16 cellular contexts compared by ENCODE assay signal in the genomic region with DNA sequence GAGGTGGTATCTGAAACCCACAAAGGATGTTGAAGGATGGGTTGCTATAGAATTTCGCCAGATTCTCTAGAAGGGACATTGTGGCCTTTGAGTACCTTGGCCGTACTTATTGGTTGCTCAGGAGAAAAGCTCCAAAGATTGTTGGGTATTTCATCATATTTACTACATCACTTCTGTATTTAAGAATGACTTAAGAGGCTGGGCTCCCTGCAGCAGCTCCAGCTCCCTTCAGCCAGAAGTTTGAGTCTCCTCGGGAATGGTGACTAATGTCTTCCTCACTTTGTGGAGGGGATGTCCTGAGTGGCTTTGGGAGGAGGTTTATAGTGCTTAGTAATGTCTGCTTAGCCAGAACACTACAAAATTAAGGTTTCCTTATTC. TPM values are rescaled to one million over a fixed set of nuclear protein-coding genes. Genes with fewer than 3 reads are reported as not detected.
DNase-seq lines count a peak whose midpoint lies in the region; ATAC-seq and TF ChIP-seq lines count a peak whose summit lies in the region.
"Had no signal": no experiment of that assay in that cellular context is flagged by ENCODE, and none has a peak within 500 bp of the region (broad histone marks: within the 10 kb centered on the region; RNA-seq: fewer than 3 reads in every experiment).

No MANE protein-coding gene starts in this region.

- WGBS in SK-N-SH (ENCODE audit: low lambda C conversion rate): 54% methylated on average over 3 of the region's 3 CpGs

- no peaks in the 10 kb centered on the region for H3K79me2 ChIP-seq in SK-N-SH (ENCODE audit: insufficient read depth)

- H3K4me1 ChIP-seq in SK-N-SH (ENCODE audit: control insufficient read depth in 1 of 2, insufficient read depth in 2 of 2, low read depth in 1 of 2, low read length in 1 of 2): no peaks in the 10 kb centered on the region
- H3K4me1 ChIP-seq: testis had no signal

- H3K36me3 ChIP-seq in SK-N-SH (replicated peaks in 1 of 2; ENCODE audit: control insufficient read depth in 1 of 2, insufficient read depth in 2 of 2, low read length in 1 of 2): peaks cover 11 to 66% of the 10 kb centered on the region in 2 experiments

- no peaks in the 10 kb centered on the region for H3K36me3 Mint-ChIP-seq in CD4-positive, alpha-beta T cell (ENCODE audit: low read depth)
- H3K36me3 Mint-ChIP-seq: naive B cell had no signal

- no peaks in the 10 kb centered on the region for H3K4me1 Mint-ChIP-seq in CD4-positive, alpha-beta T cell (ENCODE audit: low read depth)
- H3K4me1 Mint-ChIP-seq: naive B cell had no signal

- TF ChIP-seq CTCF in SK-N-SH (IDR thresholded peaks at IDR 0.05): no peak
- no peak for TF ChIP-seq CTCF in CD4-positive, alpha-beta T cell (IDR thresholded peaks at IDR 0.05)

- H3F3A ChIP-seq in SK-N-SH (replicated peaks; ENCODE audit: insufficient read depth): peaks cover 3% of the 10 kb centered on the region

- CTCF ChIA-PET in SK-N-SH (lab: Yijun Ruan, JAX): interaction anchor here (1.0 kb wide), 1 partner anchor 194 kb away, joined by 4 read pairs; no protein-coding TSS in a partner anchor
- CTCF ChIA-PET in CD4-positive, alpha-beta T cell (lab: Charles Lee): no interaction called here

- DNase-seq in EL (peak; percentile 86), SK-N-SH (no peak), fibroblast of peridontal ligament (ENCODE audit: extremely low read depth) (peak; percentile 86), pulmonary artery endothelial cell (ENCODE audit: low read depth, low spot score) (peak; percentile 22), mesenteric fat pad (ENCODE audit: low spot score) (no peak), NCI-H2107 (lab: John Stamatoyannopoulos, UW) (no peak), posterior cingulate gyrus (no peak)
- no peak for DNase-seq in CD4-positive, alpha-beta T cell
- DNase-seq: activated CD4-positive, alpha-beta T cell treated with anti-CD3 and anti-CD28 coated beads, Interleukin-2, amount 50 U/mL, for 1 hour; activated naive CD8-positive, alpha-beta T cell treated with anti-CD3 and anti-CD28 coated beads, Interleukin-2, amount 10 ng/mL, durations not matched to agents 7 days and 5 days; DMS 273 treated with DMSO at 0.1 percent for 48 hours; foreskin melanocyte; naive B cell; NCI-H187 treated with DMSO at 0.1 percent for 48 hours; stimulated activated CD4-positive, alpha-beta T cell treated with anti-CD3 and anti-CD28 coated beads, Interleukin-1b, Interleukin-23, amount 100 ng/mL, for 48 hours; testis had no signal

- no peak for TF ChIP-seq EP300 in SK-N-SH (IDR thresholded peaks at IDR 0.05; ENCODE audit: borderline replicate concordance in 1 of 2, low read depth in 1 of 2, low read length in 1 of 2)

- H3K4me2 ChIP-seq in SK-N-SH: no peak overlapping the region

- intact Hi-C loops in CD4-positive, alpha-beta T cell (cut with DNase I, micrococcal nuclease): no loop called here
- intact Hi-C loops in posterior cingulate gyrus (cut with DNase I): no loop called here

- H4K20me1 ChIP-seq in SK-N-SH (ENCODE audit: insufficient read depth): no peaks in the 10 kb centered on the region

- no peaks in the 10 kb centered on the region for H3K27me3 ChIP-seq in SK-N-SH (ENCODE audit: insufficient read depth)
- no peaks in the 10 kb centered on the region for H3K27me3 ChIP-seq in CD4-positive, alpha-beta T cell (ENCODE audit: control insufficient read depth, insufficient read depth, low read length)
- H3K27me3 ChIP-seq: testis had no signal

- H3K4me3 ChIP-seq in SK-N-SH (ENCODE audit: low read depth in 2 of 2, low read length in 1 of 2): no peak overlapping the region
- H3K4me3 ChIP-seq: testis had no signal

- ATAC-seq in CD4-positive, alpha-beta T cell (ENCODE audit: poor library complexity): no peak

- H2AFZ ChIP-seq in SK-N-SH (ENCODE audit: low read depth): no peak overlapping the region

- H3K27me3 Mint-ChIP-seq in CD4-positive, alpha-beta T cell: no peaks in the 10 kb centered on the region
- H3K27me3 Mint-ChIP-seq: activated naive CD8-positive, alpha-beta T cell treated with anti-CD3 and anti-CD28 coated beads, Interleukin-2, amount 10 ng/mL, durations not matched to agents 7 days and 5 days; naive B cell had no signal

- H3K27ac ChIP-seq in SK-N-SH (ENCODE audit: low read depth in 2 of 2, low read length in 1 of 2): peak overlapping the region in 1 of 2 experiments; percentile 15; a peak in 1 of 4 replicates
- no peak overlapping the region for H3K27ac ChIP-seq in CD4-positive, alpha-beta T cell (ENCODE audit: low read depth, low read length)
- H3K27ac ChIP-seq: testis had no signal

- no peak for TF ChIP-seq RAD21 in SK-N-SH (IDR thresholded peaks at IDR 0.05; ENCODE audit: low read length)

- H3K9me3 ChIP-seq in SK-N-SH: no peaks in the 10 kb centered on the region
- no peaks in the 10 kb centered on the region for H3K9me3 ChIP-seq in CD4-positive, alpha-beta T cell (ENCODE audit: control insufficient read depth, low read length)
- H3K9me3 ChIP-seq: testis had no signal

- POLR2A ChIA-PET in SK-N-SH (lab: Yijun Ruan, JAX): no interaction called here
- POLR2A ChIA-PET in CD4-positive, alpha-beta T cell (lab: Charles Lee): no interaction called here

- no peak overlapping the region for H3K4me3 Mint-ChIP-seq in CD4-positive, alpha-beta T cell
- H3K4me3 Mint-ChIP-seq: activated naive CD8-positive, alpha-beta T cell treated with anti-CD3 and anti-CD28 coated beads, Interleukin-2, amount 10 ng/mL, durations not matched to agents 7 days and 5 days; naive B cell had no signal

- no peak overlapping the region for H3K27ac Mint-ChIP-seq in CD4-positive, alpha-beta T cell
- H3K27ac Mint-ChIP-seq: activated naive CD8-positive, alpha-beta T cell treated with anti-CD3 and anti-CD28 coated beads, Interleukin-2, amount 10 ng/mL, durations not matched to agents 7 days and 5 days had no signal

- no peak overlapping the region for H3K9ac ChIP-seq in SK-N-SH

- no peaks in the 10 kb centered on the region for H3K9me2 ChIP-seq in SK-N-SH

- no peaks in the 10 kb centered on the region for H3K9me3 Mint-ChIP-seq in CD4-positive, alpha-beta T cell
- H3K9me3 Mint-ChIP-seq: activated naive CD8-positive, alpha-beta T cell treated with anti-CD3 and anti-CD28 coated beads, Interleukin-2, amount 10 ng/mL, durations not matched to agents 7 days and 5 days; naive B cell had no signal

TF ChIP-seq in SK-N-SH, 30 proteins besides CTCF, POLR2A, EP300 and RAD21:
- TF ChIP-seq FOXJ3 (CRISPR knock-in tag; IDR thresholded peaks at IDR 0.05) (no peak), SMC3 (IDR thresholded peaks at IDR 0.05; ENCODE audit: low read depth, low read length) (no peak), TAF1 (IDR thresholded peaks at IDR 0.05; ENCODE audit: borderline replicate concordance, low read depth, low read length) (no peak), TEAD4 (IDR thresholded peaks at IDR 0.05; ENCODE audit: borderline replicate concordance, insufficient read depth) (no peak), FOXM1 (IDR thresholded peaks at IDR 0.05; ENCODE audit: low read depth) (no peak), CHD2 (IDR thresholded peaks at IDR 0.05; ENCODE audit: low read length, partially characterized antibody) (no peak), SIN3A (IDR thresholded peaks at IDR 0.05; ENCODE audit: borderline replicate concordance, low read depth, low read length) (no peak), YY1 (IDR thresholded peaks at IDR 0.05; ENCODE audit: low read depth) (no peak), RFX5 (IDR thresholded peaks at IDR 0.05; ENCODE audit: low read length) (no peak), MEF2A (IDR thresholded peaks at IDR 0.05; ENCODE audit: borderline replicate concordance, low read depth) (no peak), FOSL2 (IDR thresholded peaks at IDR 0.05; ENCODE audit: borderline replicate concordance, low read depth) (0 out of 2 replicates have a peak, but pooled peaks have one; percentile 11), TCF12 (IDR thresholded peaks at IDR 0.05) (0 out of 2 replicates have a peak, but pooled peaks have one; percentile 3)
- TF ChIP-seq, protein P1, sequence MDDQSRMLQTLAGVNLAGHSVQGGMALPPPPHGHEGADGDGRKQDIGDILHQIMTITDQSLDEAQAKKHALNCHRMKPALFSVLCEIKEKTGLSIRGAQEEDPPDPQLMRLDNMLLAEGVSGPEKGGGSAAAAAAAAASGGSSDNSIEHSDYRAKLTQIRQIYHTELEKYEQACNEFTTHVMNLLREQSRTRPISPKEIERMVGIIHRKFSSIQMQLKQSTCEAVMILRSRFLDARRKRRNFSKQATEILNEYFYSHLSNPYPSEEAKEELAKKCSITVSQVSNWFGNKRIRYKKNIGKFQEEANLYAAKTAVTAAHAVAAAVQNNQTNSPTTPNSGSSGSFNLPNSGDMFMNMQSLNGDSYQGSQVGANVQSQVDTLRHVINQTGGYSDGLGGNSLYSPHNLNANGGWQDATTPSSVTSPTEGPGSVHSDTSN (IDR thresholded peaks at IDR 0.05): no peak

RNA-seq across cellular contexts. Expression of gene MINDY4, which starts 18.1 kb away (rescaled TPM):
- 1.8 TPM in 2 replicates for polyA plus RNA-seq in SK-N-SH (2012; rRNA removed)
- polyA plus RNA-seq in SK-N-SH (2012; cell fraction: cytosol; rRNA removed): 1.4 and 1.8 TPM in 2 replicates
- polyA plus RNA-seq in SK-N-SH (2012; cell fraction: nucleus; rRNA removed): 4.4 and 5.6 TPM in 2 replicates
- total RNA-seq in pulmonary artery endothelial cell: 2.2 and 3.2 TPM in 2 replicates
- total RNA-seq in mesenteric fat pad: 6.8 TPM
- total RNA-seq in CD4-positive, alpha-beta T cell: under 1 TPM; 0.36 to 0.60 TPM

RNA-seq across cellular contexts. Expression of gene INMT, which starts 37.4 kb away (rescaled TPM):
- not detected in 2 replicates for polyA plus RNA-seq in SK-N-SH (2012; rRNA removed)
- polyA plus RNA-seq in SK-N-SH (2012; cell fraction: cytosol; rRNA removed): not detected in 2 replicates
- polyA plus RNA-seq in SK-N-SH (2012; cell fraction: nucleus; rRNA removed): not detected in 2 replicates
- total RNA-seq in pulmonary artery endothelial cell: not detected in 2 replicates
- 44.0 TPM for total RNA-seq in mesenteric fat pad
- under 1 TPM; 0.36 to 0.69 TPM for total RNA-seq in CD4-positive, alpha-beta T cell

Comparison
In these comparisons a context has a peak if more than half of its experiments do, and no peak if none do; other contexts are left out.
1. DNase-seq: peak in EL (single experiment), fibroblast of peridontal ligament (single experiment) and pulmonary artery endothelial cell (single experiment); none in SK-N-SH (single experiment), mesenteric fat pad (single experiment), CD4-positive, alpha-beta T cell (0 of 10), NCI-H2107 (single experiment) and posterior cingulate gyrus (0 of 10).
2. RNA of gene INMT, which starts 37.4 kb away (total RNA-seq): 44.0 TPM in mesenteric fat pad (single experiment); 0.36 to 0.69 TPM in CD4-positive, alpha-beta T cell and not detected in pulmonary artery endothelial cell; every median in the first group is over 10 times any median in the second.